In the genomic region with DNA sequence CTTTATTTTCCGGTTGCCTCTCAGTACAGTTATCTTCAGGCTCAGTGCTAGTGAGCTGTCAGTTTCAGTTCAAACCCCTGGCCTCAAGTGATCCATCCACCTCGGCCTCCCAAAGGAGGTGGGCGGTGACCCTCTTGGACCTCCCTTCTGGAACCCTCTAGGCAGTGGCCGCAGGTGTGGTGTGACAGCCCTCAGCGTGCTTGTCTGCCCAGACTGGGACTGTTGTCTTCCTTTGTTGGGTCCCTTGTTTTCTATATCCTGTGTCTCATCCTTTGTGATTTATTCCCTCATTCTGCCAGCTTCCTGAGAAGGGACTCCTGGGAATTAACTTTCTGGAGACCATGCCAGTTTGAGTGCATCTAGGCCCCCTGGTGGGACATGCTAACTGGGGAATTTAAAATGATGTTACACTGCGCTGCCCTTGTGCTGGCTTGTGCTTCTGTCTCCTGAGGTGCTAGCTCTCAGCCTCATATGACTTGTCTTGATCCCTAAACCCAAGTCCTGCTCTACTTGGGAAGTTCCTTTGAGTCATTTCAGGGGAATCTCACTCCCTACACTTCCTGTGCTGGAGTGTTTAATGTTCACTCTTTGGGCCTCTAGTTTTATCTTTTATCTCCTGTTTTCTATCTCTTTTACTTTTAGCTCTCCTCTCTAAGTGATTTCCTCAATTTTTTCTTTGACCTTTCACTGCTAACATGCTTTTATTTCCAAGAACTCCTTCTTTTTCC, we compare ENCODE assay signal across 1 cellular context.
TF ChIP-seq lines count a peak whose summit lies in the region.

No MANE protein-coding gene starts in this region.

TF ChIP-seq in SK-N-SH treated with all-trans-retinoic acid at 6 μM for 48 hours, 23 proteins besides CTCF, POLR2A, EP300 and RAD21 (continued from another document):
- TF ChIP-seq, protein P1, sequence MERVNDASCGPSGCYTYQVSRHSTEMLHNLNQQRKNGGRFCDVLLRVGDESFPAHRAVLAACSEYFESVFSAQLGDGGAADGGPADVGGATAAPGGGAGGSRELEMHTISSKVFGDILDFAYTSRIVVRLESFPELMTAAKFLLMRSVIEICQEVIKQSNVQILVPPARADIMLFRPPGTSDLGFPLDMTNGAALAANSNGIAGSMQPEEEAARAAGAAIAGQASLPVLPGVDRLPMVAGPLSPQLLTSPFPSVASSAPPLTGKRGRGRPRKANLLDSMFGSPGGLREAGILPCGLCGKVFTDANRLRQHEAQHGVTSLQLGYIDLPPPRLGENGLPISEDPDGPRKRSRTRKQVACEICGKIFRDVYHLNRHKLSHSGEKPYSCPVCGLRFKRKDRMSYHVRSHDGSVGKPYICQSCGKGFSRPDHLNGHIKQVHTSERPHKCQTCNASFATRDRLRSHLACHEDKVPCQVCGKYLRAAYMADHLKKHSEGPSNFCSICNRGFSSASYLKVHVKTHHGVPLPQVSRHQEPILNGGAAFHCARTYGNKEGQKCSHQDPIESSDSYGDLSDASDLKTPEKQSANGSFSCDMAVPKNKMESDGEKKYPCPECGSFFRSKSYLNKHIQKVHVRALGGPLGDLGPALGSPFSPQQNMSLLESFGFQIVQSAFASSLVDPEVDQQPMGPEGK (CRISPR knock-in tag; IDR thresholded peaks at IDR 0.05; ENCODE audit: borderline replicate concordance), result no peak
- TF ChIP-seq SNAI2 (CRISPR knock-in tag; IDR thresholded peaks at IDR 0.05) (no peak), ISL1 (CRISPR knock-in tag; IDR thresholded peaks at IDR 0.05) (no peak), PPARA (CRISPR knock-in tag; IDR thresholded peaks at IDR 0.05; ENCODE audit: borderline replicate concordance) (no peak)
